In the genomic region with DNA sequence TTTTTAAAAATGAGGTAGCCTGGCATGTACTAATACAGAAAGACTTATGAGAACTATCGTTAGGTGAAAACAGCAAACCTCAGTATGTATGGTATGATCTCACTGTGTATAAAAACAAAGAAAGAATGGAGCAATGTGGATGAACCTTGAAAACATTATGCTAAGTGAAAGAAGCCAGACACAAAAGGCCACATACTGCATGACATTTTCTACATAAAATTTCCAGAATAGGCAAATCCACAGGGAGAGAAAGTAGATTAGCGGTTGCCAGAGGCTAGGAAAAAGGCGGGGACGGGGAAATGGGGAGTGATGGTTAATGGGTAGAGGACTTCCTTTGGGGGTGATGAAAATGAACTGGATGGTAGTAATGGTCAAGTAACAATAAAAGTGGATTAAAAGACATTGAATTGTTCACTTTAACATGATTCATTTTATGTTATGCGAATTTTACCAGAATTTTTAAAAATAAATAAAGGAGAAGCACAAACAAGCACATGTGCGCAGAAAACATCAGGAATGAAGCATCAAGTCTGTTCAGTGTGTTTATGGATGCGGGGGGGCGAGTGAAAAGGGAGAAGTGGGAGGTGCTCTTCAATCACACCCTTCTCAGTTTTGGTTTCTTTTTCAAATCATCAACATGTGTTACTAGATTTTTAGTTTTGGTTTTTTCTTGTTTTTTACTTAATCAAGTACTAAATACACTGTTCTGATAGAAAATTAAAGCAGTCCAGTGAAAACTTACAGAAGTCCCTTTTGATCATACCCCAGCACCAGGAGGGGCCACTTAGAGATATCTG, we compare ENCODE assay signal across 20 cellular contexts. TPM values are rescaled to one million over a fixed set of nuclear protein-coding genes. Genes with fewer than 3 reads are reported as not detected.
DNase-seq lines count a peak whose midpoint lies in the region; ATAC-seq, FAIRE-seq and TF ChIP-seq lines count a peak whose summit lies in the region.
"Had no signal": no experiment of that assay in that cellular context is flagged by ENCODE, and none has a peak within 500 bp of the region (broad histone marks: within the 10 kb centered on the region; RNA-seq: fewer than 3 reads in every experiment).

No MANE protein-coding gene starts in this region.

- H3K4me3 ChIP-seq in heart left ventricle (no peak overlapping the region), vagina (no peak overlapping the region), dorsolateral prefrontal cortex (peak overlapping the region in 1 of 59 donors; percentile 9)
- H3K4me3 ChIP-seq: HAP-1, lower lobe of right lung, psoas muscle, suprapubic skin had no signal

- H3K4me1 Mint-ChIP-seq in T-helper 17 cell, result peaks cover 5% of the 10 kb centered on the region
- peaks cover 27% of the 10 kb centered on the region for H3K4me1 Mint-ChIP-seq in glutamatergic neuron (ENCODE audit: low read depth, unreplicated experiment)
- H3K4me1 Mint-ChIP-seq: activated CD4-positive, alpha-beta T cell treated with anti-CD3 and anti-CD28 coated beads for 36 hours had no signal

- peak overlapping the region in 1 of 12 donors; percentile 95 for H3K27ac ChIP-seq in heart left ventricle
- peak overlapping the region; percentile 7 for H3K27ac ChIP-seq in vagina
- H3K27ac ChIP-seq in dorsolateral prefrontal cortex, result no peak overlapping the region
- H3K27ac ChIP-seq: lower lobe of right lung, psoas muscle, suprapubic skin had no signal

- H3K27ac Mint-ChIP-seq in T-helper 17 cell (no peak overlapping the region), glutamatergic neuron (ENCODE audit: unreplicated experiment) (peak overlapping the region; percentile 74)
- H3K27ac Mint-ChIP-seq: activated CD4-positive, alpha-beta T cell treated with anti-CD3 and anti-CD28 coated beads for 36 hours; CD8-positive, alpha-beta T cell had no signal

- H3K36me3 ChIP-seq in heart left ventricle, result no peaks in the 10 kb centered on the region
- H3K36me3 ChIP-seq in vagina, result no peaks in the 10 kb centered on the region
- H3K36me3 ChIP-seq: HAP-1, lower lobe of right lung, suprapubic skin had no signal

- no peak for FAIRE-seq in HTR-8/SVneo (lab: Jason Lieb, UNC)
- FAIRE-seq: GM12891 had no signal

- no peak for DNase-seq in Right ventricle myocardium inferior (ENCODE audit: missing footprints)
- DNase-seq in heart left ventricle, result no peak
- no peak for DNase-seq in T-helper 17 cell
- DNase-seq in glutamatergic neuron, result no peak
- no peak for DNase-seq in vagina (ENCODE audit: extremely low spot score in 2 of 2)
- no peak for DNase-seq in iPS-NIHi11 (ENCODE audit: low spot score)
- no peak for DNase-seq in HTR-8/SVneo (ENCODE audit: insufficient read length, low spot score)
- no peak for DNase-seq in dorsolateral prefrontal cortex
- DNase-seq: activated CD4-positive, alpha-beta T cell treated with anti-CD3 and anti-CD28 coated beads for 36 hours; activated naive CD4-positive, alpha-beta T cell treated with anti-CD3 and anti-CD28 coated beads, Interleukin-2, amount 50 U/mL, for 16 hours; CD8-positive, alpha-beta T cell; lower lobe of right lung; naive thymus-derived CD8-positive, alpha-beta T cell; NCI-H1092 treated with DMSO at 0.1 percent for 48 hours; NCI-H2171 treated with DMSO at 0.1 percent for 48 hours; psoas muscle had no signal

- H3K4me3 Mint-ChIP-seq in T-helper 17 cell (peak overlapping the region; percentile 31), glutamatergic neuron (ENCODE audit: unreplicated experiment) (peak overlapping the region; percentile 0)
- H3K4me3 Mint-ChIP-seq: activated CD4-positive, alpha-beta T cell treated with anti-CD3 and anti-CD28 coated beads for 36 hours; CD8-positive, alpha-beta T cell; naive thymus-derived CD8-positive, alpha-beta T cell had no signal

- no peak for TF ChIP-seq POLR2A in heart left ventricle (IDR thresholded peaks at IDR 0.05)
- TF ChIP-seq POLR2A in vagina (IDR thresholded peaks at IDR 0.05), result no peak

- peak; percentile 65 for ATAC-seq in Right ventricle myocardium inferior
- ATAC-seq in heart left ventricle, result no peak
- no peak for ATAC-seq in T-helper 17 cell
- ATAC-seq: activated CD4-positive, alpha-beta T cell treated with anti-CD3 and anti-CD28 coated beads for 36 hours; CD8-positive, alpha-beta T cell; lower lobe of right lung; naive thymus-derived CD8-positive, alpha-beta T cell; psoas muscle had no signal

- H3K9me3 ChIP-seq in heart left ventricle (peaks cover 0 to 37% (median 30%) of the 10 kb centered on the region in 12 donors), T-helper 17 cell (ENCODE audit: control insufficient read depth, low read length, poor library complexity, severe bottlenecking) (peaks cover 4% of the 10 kb centered on the region), vagina (peaks cover 17% of the 10 kb centered on the region)

- H3K4me1 ChIP-seq in heart left ventricle (no peaks in the 10 kb centered on the region), vagina (peaks cover 5% of the 10 kb centered on the region)
- H3K4me1 ChIP-seq: HAP-1, lower lobe of right lung, psoas muscle, suprapubic skin had no signal

- H3K9me3 Mint-ChIP-seq in glutamatergic neuron (ENCODE audit: unreplicated experiment), result peaks cover 23% of the 10 kb centered on the region

- WGBS in heart left ventricle, 4 donors, result 59 to 75% (median 73%) methylated on average over 8 of the region's 8 CpGs

- TF ChIP-seq CTCF in heart left ventricle (IDR thresholded peaks at IDR 0.05) (no peak), glutamatergic neuron (IDR thresholded peaks at IDR 0.05; ENCODE audit: partially characterized antibody, unreplicated experiment) (no peak), vagina (IDR thresholded peaks at IDR 0.05) (no peak), dorsolateral prefrontal cortex (IDR thresholded peaks at IDR 0.05 in 54 of 56, conservative IDR thresholded peaks at IDR 0.05 in 2 of 56; ENCODE audit: low read depth in 1 of 56, partially characterized antibody in 56 of 56) (no peak)

- H3K36me3 Mint-ChIP-seq in T-helper 17 cell (ENCODE audit: low read depth), result no peaks in the 10 kb centered on the region
- H3K36me3 Mint-ChIP-seq in glutamatergic neuron (ENCODE audit: unreplicated experiment), result peaks cover 19% of the 10 kb centered on the region

- H3K27me3 ChIP-seq in heart left ventricle (peaks cover 0 to 7% (median 0%) of the 10 kb centered on the region in 9 donors), vagina (no peaks in the 10 kb centered on the region), dorsolateral prefrontal cortex (no peaks in the 10 kb centered on the region)
- H3K27me3 ChIP-seq: suprapubic skin had no signal

- peaks cover 16% of the 10 kb centered on the region for H3K27me3 Mint-ChIP-seq in T-helper 17 cell
- H3K27me3 Mint-ChIP-seq in glutamatergic neuron (ENCODE audit: unreplicated experiment), result no peaks in the 10 kb centered on the region

- intact Hi-C loops in Right ventricle myocardium inferior (cut with DNase I) (no loop called here), heart left ventricle (cut with DNase I) (no loop called here), vagina (cut with DNase I) (no loop called here), dorsolateral prefrontal cortex (cut with DNase I) (no loop called here)

RNA-seq across cellular contexts. Expression of a gene that starts 16.3 kb away (rescaled TPM):
- total RNA-seq in Right ventricle myocardium inferior (0.92 TPM), heart left ventricle (1 to 10 TPM in 3 of 9 donors, under 1 TPM in 6; 0.18 to 9.0 (median 0.50) TPM), T-helper 17 cell (under 1 TPM; 0.22 to 0.37 TPM), glutamatergic neuron (ENCODE audit: unreplicated experiment) (51.1 TPM), vagina (22.3 TPM), dorsolateral prefrontal cortex (1 to 10 TPM in 72 of 120 experiments, under 1 TPM in 46, not detected in 2; 0.16 to 3.9 (median 1.2) TPM)
- under 1 TPM; 0.23 to 0.39 TPM for polyA plus RNA-seq in heart left ventricle
- total RNA-seq: activated CD4-positive, alpha-beta T cell treated with anti-CD3 and anti-CD28 coated beads for 36 hours; dermis microvascular lymphatic vessel endothelial cell; naive thymus-derived CD8-positive, alpha-beta T cell had no signal
- polyA plus RNA-seq: naive thymus-derived CD8-positive, alpha-beta T cell had no signal
